Comparison of ENCODE assay signal across 8 cellular contexts in genomic region chr15:75737713-75738646, GRCh38. TPM values are rescaled to one million over a fixed set of nuclear protein-coding genes. Genes with fewer than 3 reads are reported as not detected.
DNase-seq lines count a peak whose midpoint lies in the region; ATAC-seq and TF ChIP-seq lines count a peak whose summit lies in the region.
"Not testable (repeated sequence)": the region's sequence is repeated elsewhere in the genome, so short reads cannot be mapped to it uniquely, and the experiment has no call there.

No MANE protein-coding gene starts in this region.

- CTCF ChIA-PET in activated CD8-positive, alpha-beta T cell treated with anti-CD3 and anti-CD28 coated beads for 36 hours (lab: Charles Lee), result interaction anchor here (0.9 to 1.5 kb wide), 6 partner anchors 10 to 184 kb away, joined by 3 to 4 read pairs (median 3); partner anchors contain the start of gene PTPN9

- H3K4me1 ChIP-seq in H9 (ENCODE audit: insufficient read depth, low read length); iPS-18a (ENCODE audit: control insufficient read depth, low read depth, low read length); neuronal stem cell (ENCODE audit: control insufficient read depth in 2 of 2, insufficient read depth in 1 of 2, low read depth in 1 of 2, low read length in 2 of 2): not testable (repeated sequence)
- H3K4me1 ChIP-seq in tibial nerve, result peaks cover 0 to 44% (median 10%) of the 10 kb centered on the region in 4 donors

- H3K4ac ChIP-seq in H9 (ENCODE audit: low read depth, low read length); neuronal stem cell (ENCODE audit: low read length): not testable (repeated sequence)

- H2BK5ac ChIP-seq in H9 (ENCODE audit: insufficient read length, low read length), result not testable (repeated sequence)
- peak overlapping the region; percentile 24 for H2BK5ac ChIP-seq in neuronal stem cell (ENCODE audit: low read length)

- not testable (repeated sequence) for H3K27me3 ChIP-seq in H9 (ENCODE audit: insufficient read depth, low read length); dorsolateral prefrontal cortex; tibial nerve
- H3K27me3 ChIP-seq in iPS-18a (ENCODE audit: control insufficient read depth, insufficient read depth, low read length), result peaks cover 18% of the 10 kb centered on the region
- H3K27me3 ChIP-seq in neuronal stem cell (ENCODE audit: control insufficient read depth in 3 of 3, insufficient read depth in 3 of 3, low read depth in 1 of 3, low read length in 3 of 3), result peaks cover 0 to 26% (median 13%) of the 10 kb centered on the region in 3 experiments

- H2BK15ac ChIP-seq in H9 (ENCODE audit: low read depth, low read length), result not testable (repeated sequence)
- peak overlapping the region; percentile 85 for H2BK15ac ChIP-seq in neuronal stem cell (ENCODE audit: low read length)

- H2AK5ac ChIP-seq in H9 (ENCODE audit: insufficient read length, low read length); neuronal stem cell (ENCODE audit: low read depth, low read length): not testable (repeated sequence)

- not testable (repeated sequence) for H3K23ac ChIP-seq in H9 (ENCODE audit: insufficient read length, low read depth, low read length)
- peak overlapping the region; percentile 55 for H3K23ac ChIP-seq in neuronal stem cell (ENCODE audit: low read depth, low read length, poor library complexity)

- H3K4me2 ChIP-seq in H9 (ENCODE audit: insufficient read depth, insufficient read length, low read length), result peak overlapping the region; percentile 76
- peak overlapping the region; percentile 100 for H3K4me2 ChIP-seq in neuronal stem cell (ENCODE audit: insufficient read depth, low read length, poor library complexity, severe bottlenecking)

- H3K27ac ChIP-seq in H9 (ENCODE audit: insufficient read length, low read depth, low read length); iPS-18a (ENCODE audit: low read length); neuronal stem cell (replicated peaks; ENCODE audit: low read length): not testable (repeated sequence)
- H3K27ac ChIP-seq in dorsolateral prefrontal cortex (peak overlapping the region in 41 of 59 donors; percentile 7 to 87 (median 56)), tibial nerve (peak overlapping the region; percentile 49 to 86 (median 60))

- H3K79me1 ChIP-seq in H9 (ENCODE audit: insufficient read depth, low read depth, low read length, poor library complexity, severe bottlenecking); neuronal stem cell (ENCODE audit: low read depth, low read length): not testable (repeated sequence)

- peak overlapping the region; percentile 80 to 93 for H3K4me3 Mint-ChIP-seq in H9
- peak overlapping the region; percentile 64 for H3K4me3 Mint-ChIP-seq in activated CD8-positive, alpha-beta T cell treated with anti-CD3 and anti-CD28 coated beads for 36 hours

- peak in 1 of 2 donors; percentile 23 for TF ChIP-seq EP300 in tibial nerve (IDR thresholded peaks at IDR 0.05)

- H3K9ac ChIP-seq in H9 (ENCODE audit: extremely low read depth, insufficient read length, low read length), result peak overlapping the region; percentile 51
- not testable (repeated sequence) for H3K9ac ChIP-seq in iPS-18a (ENCODE audit: low read length)
- peak overlapping the region; percentile 86 for H3K9ac ChIP-seq in neuronal stem cell (ENCODE audit: low read depth, low read length, poor library complexity)

- no CpG with 5 or more reads among the region's 49 CpGs for WGBS in H9 (ENCODE audit: extremely low coverage, insufficient read length, low lambda C conversion rate)
- no CpG with 5 or more reads among the region's 49 CpGs for WGBS in neuronal stem cell (ENCODE audit: extremely low coverage in 2 of 2, insufficient read length in 2 of 2, insufficient replicate concordance in 1 of 2), 2 donors
- 3% methylated on average over 29 to 45 of the region's 49 CpGs for WGBS in tibial nerve, 2 donors

- H3K9me3 Mint-ChIP-seq in H9, result peaks cover 11 to 17% of the 10 kb centered on the region in 2 experiments
- H3K9me3 Mint-ChIP-seq in activated CD8-positive, alpha-beta T cell treated with anti-CD3 and anti-CD28 coated beads for 36 hours, result not testable (repeated sequence)

- H4K91ac ChIP-seq in H9 (ENCODE audit: insufficient read length, low read depth, low read length); neuronal stem cell (ENCODE audit: low read depth, low read length, poor library complexity): not testable (repeated sequence)

- not testable (repeated sequence) for H3K56ac ChIP-seq in H9 (ENCODE audit: insufficient read length, low read depth, low read length)

- not testable (repeated sequence) for H3K14ac ChIP-seq in H9 (ENCODE audit: insufficient read depth, low read length)
- H3K14ac ChIP-seq in neuronal stem cell (ENCODE audit: low read length), result peak overlapping the region; percentile 97

- H4K5ac ChIP-seq in H9 (ENCODE audit: insufficient read length, low read depth, low read length), result not testable (repeated sequence)

- not testable (repeated sequence) for H3K36me3 ChIP-seq in iPS-18a (ENCODE audit: control insufficient read depth, low read depth, low read length); neuronal stem cell (replicated peaks in 1 of 2; ENCODE audit: control insufficient read depth in 2 of 2, insufficient read depth in 2 of 2, low read length in 2 of 2); tibial nerve

- not testable (repeated sequence) for H4K8ac ChIP-seq in H9 (replicated peaks; ENCODE audit: insufficient read length, low read depth, low read length); neuronal stem cell (ENCODE audit: low read depth, low read length)

- intact Hi-C loops in activated CD8-positive, alpha-beta T cell treated with anti-CD3 and anti-CD28 coated beads for 36 hours (cut with micrococcal nuclease), result not testable (repeated sequence)
- intact Hi-C loops in dorsolateral prefrontal cortex (cut with DNase I), result loop anchor here in 1 of 2 donors (2.0 kb wide), 1 partner anchor 21 kb away; no protein-coding TSS in a partner anchor

- H3K9me3 ChIP-seq in H9 (ENCODE audit: control insufficient read depth, low read depth, low read length); iPS-18a (ENCODE audit: control insufficient read depth, low read depth, low read length); neuronal stem cell (replicated peaks in 1 of 2; ENCODE audit: control insufficient read depth in 2 of 2, insufficient read depth in 1 of 2, low read depth in 1 of 2, low read length in 2 of 2); tibial nerve: not testable (repeated sequence)

- peaks cover 13% of the 10 kb centered on the region for H3K23me2 ChIP-seq in H9 (ENCODE audit: insufficient read length, low read depth, low read length, poor library complexity, severe bottlenecking)

- not testable (repeated sequence) for H3K27ac Mint-ChIP-seq in H9; activated CD8-positive, alpha-beta T cell treated with anti-CD3 and anti-CD28 coated beads for 36 hours

- H3T11ph ChIP-seq in H9 (ENCODE audit: low read length), result not testable (repeated sequence)

- H3K79me2 ChIP-seq in H9 (ENCODE audit: insufficient read depth, low read length), result not testable (repeated sequence)

- H3K4me1 Mint-ChIP-seq in H9, result peaks cover 21 to 25% of the 10 kb centered on the region in 2 experiments
- not testable (repeated sequence) for H3K4me1 Mint-ChIP-seq in activated CD8-positive, alpha-beta T cell treated with anti-CD3 and anti-CD28 coated beads for 36 hours (ENCODE audit: low read depth)

- H3K36me3 Mint-ChIP-seq in H9 (ENCODE audit: insufficient read depth in 1 of 3, low read depth in 3 of 3); activated CD8-positive, alpha-beta T cell treated with anti-CD3 and anti-CD28 coated beads for 36 hours (ENCODE audit: low read depth): not testable (repeated sequence)

- H2BK12ac ChIP-seq in H9 (ENCODE audit: insufficient read length, low read depth, low read length); neuronal stem cell (ENCODE audit: low read length): not testable (repeated sequence)

- peak in 1 of 2 donors; percentile 59 for TF ChIP-seq POLR2A in tibial nerve (IDR thresholded peaks at IDR 0.05)

- not testable (repeated sequence) for DNase-seq in GM12864 (ENCODE audit: low read depth); H9; LNCaP clone FGC (ENCODE audit: low read depth); activated CD8-positive, alpha-beta T cell treated with anti-CD3 and anti-CD28 coated beads for 36 hours; neuronal stem cell (ENCODE audit: low spot score); tibial nerve (ENCODE audit: low spot score in 2 of 2)
- peak in 2 of 10 donors; percentile 26 to 42 for DNase-seq in dorsolateral prefrontal cortex

- not testable (repeated sequence) for TF ChIP-seq CTCF in GM12864 (IDR thresholded peaks at IDR 0.05; ENCODE audit: low read depth, low read length, missing control alignments); H9 (conservative IDR thresholded peaks at IDR 0.05); LNCaP clone FGC (IDR thresholded peaks at IDR 0.05; ENCODE audit: control insufficient read depth, extremely low read depth, insufficient read depth); activated CD8-positive, alpha-beta T cell treated with anti-CD3 and anti-CD28 coated beads for 36 hours (IDR thresholded peaks at IDR 0.05); tibial nerve (IDR thresholded peaks at IDR 0.05)
- peak in 1 of 56 donors; percentile 10 for TF ChIP-seq CTCF in dorsolateral prefrontal cortex (IDR thresholded peaks at IDR 0.05 in 54 of 56, conservative IDR thresholded peaks at IDR 0.05 in 2 of 56; ENCODE audit: low read depth in 1 of 56, partially characterized antibody in 56 of 56)

- ATAC-seq in activated CD8-positive, alpha-beta T cell treated with anti-CD3 and anti-CD28 coated beads for 36 hours, result not testable (repeated sequence)

- not testable (repeated sequence) for H3K18ac ChIP-seq in H9 (ENCODE audit: insufficient read length, low read depth, low read length)
- H3K18ac ChIP-seq in neuronal stem cell (ENCODE audit: low read length), result peak overlapping the region; percentile 94

- H3K4me3 ChIP-seq in GM12864 (ENCODE audit: low read depth, low read length) (peak overlapping the region; percentile 74), LNCaP clone FGC (ENCODE audit: low read depth, low read length) (peak overlapping the region; percentile 65), dorsolateral prefrontal cortex (peak overlapping the region; percentile 58 to 99 (median 82)), iPS-18a (ENCODE audit: low read length) (peak overlapping the region; percentile 78), neuronal stem cell (ENCODE audit: low read length in 2 of 2) (peak overlapping the region; percentile 56 to 85), tibial nerve (peak overlapping the region; percentile 72 to 86 (median 79))

- H2BK20ac ChIP-seq in H9 (ENCODE audit: low read depth, low read length, poor library complexity, severe bottlenecking), result not testable (repeated sequence)

- not testable (repeated sequence) for H4K20me1 ChIP-seq in H9 (ENCODE audit: control insufficient read depth, insufficient read depth, insufficient read length)

- not testable (repeated sequence) for H2BK120ac ChIP-seq in H9 (ENCODE audit: low read depth, low read length, poor library complexity, severe bottlenecking); neuronal stem cell (ENCODE audit: low read depth, low read length)

- POLR2A ChIA-PET in activated CD8-positive, alpha-beta T cell treated with anti-CD3 and anti-CD28 coated beads for 36 hours (lab: Charles Lee), result interaction anchor here (1.2 to 1.5 kb wide), 2 partner anchors 12 to 98 kb away, joined by 3 to 5 read pairs; partner anchors contain the start of gene IMP3

- H3K27me3 Mint-ChIP-seq in H9 (ENCODE audit: low read depth), result peaks cover 35% of the 10 kb centered on the region
- H3K27me3 Mint-ChIP-seq in activated CD8-positive, alpha-beta T cell treated with anti-CD3 and anti-CD28 coated beads for 36 hours, result peaks cover 11% of the 10 kb centered on the region

- H2AFZ ChIP-seq in H9 (ENCODE audit: low read length), result not testable (repeated sequence)
- peak overlapping the region; percentile 96 for H2AFZ ChIP-seq in neuronal stem cell (ENCODE audit: low read length)

RNA-seq across cellular contexts. Expression of gene CSPG4, which starts 25.3 kb away (rescaled TPM):
- 2.0 and 2.1 TPM in 2 replicates for total RNA-seq in H9 (2021)
- total RNA-seq in activated CD8-positive, alpha-beta T cell treated with anti-CD3 and anti-CD28 coated beads for 36 hours, result not detected
- 10 to 100 TPM in 109 of 120 experiments, 1 to 10 TPM in 11; 5.6 to 30.1 (median 13.8) TPM for total RNA-seq in dorsolateral prefrontal cortex
- polyA plus RNA-seq in neuronal stem cell (2013, experiment 1 of 2), result 0.11 TPM
- polyA plus RNA-seq in neuronal stem cell (2013, experiment 2 of 2), result 0.10 TPM
- total RNA-seq in tibial nerve, result 100 to 1,000 TPM; 100 to 132 (median 115) TPM
